30 cellular contexts compared by ENCODE assay signal in the genomic region with DNA sequence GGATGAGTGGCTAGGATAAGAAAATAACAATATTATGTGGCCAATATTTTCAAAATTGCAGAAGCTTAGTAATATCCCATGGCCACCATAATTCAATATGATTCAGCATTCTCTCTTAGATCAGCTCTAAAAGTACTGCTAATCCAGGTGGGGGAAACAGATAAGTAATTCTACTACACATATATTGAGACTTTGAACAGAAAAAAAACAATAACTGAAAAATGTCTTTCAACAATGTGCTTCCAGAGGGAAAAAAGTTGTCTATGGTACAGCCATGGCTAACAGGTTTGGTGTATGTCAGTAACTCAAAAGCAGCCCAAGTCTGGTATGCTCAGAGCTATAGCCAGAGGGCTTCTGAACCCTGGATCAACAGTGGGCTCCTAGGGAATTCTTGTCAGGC. TPM values are rescaled to one million over a fixed set of nuclear protein-coding genes. Genes with fewer than 3 reads are reported as not detected.
"Had no signal": no experiment of that assay in that cellular context is flagged by ENCODE, and none has a peak within 500 bp of the region (broad histone marks: within the 10 kb centered on the region; RNA-seq: fewer than 3 reads in every experiment).

No MANE protein-coding gene starts in this region.

- H3K4me1 ChIP-seq: left lung, lower lobe of right lung, parathyroid adenoma, right atrium auricular region, right lobe of liver, suprapubic skin, tibial artery, upper lobe of right lung had no signal

- H3K4me3 ChIP-seq: left lung, lower lobe of right lung, right atrium auricular region, right lobe of liver, smooth muscle cell, suprapubic skin, thoracic aorta, tibial artery, upper lobe of right lung had no signal

- H3K4me2 ChIP-seq: smooth muscle cell had no signal

- FAIRE-seq: islet of Langerhans, kidney, urothelium cell line had no signal

- H3K27me3 Mint-ChIP-seq: naive thymus-derived CD8-positive, alpha-beta T cell; progenitor cell of endocrine pancreas; stimulated activated memory B cell treated with anti-CD40 and anti-IgM and Interleukin-4, amounts not matched to agents 10 μg/mL and 1 μg/mL and 100 μg/mL, for 72 hours had no signal

- H3K79me2 ChIP-seq: parathyroid adenoma had no signal

- H3K9me3 Mint-ChIP-seq: immature natural killer cell; naive thymus-derived CD8-positive, alpha-beta T cell; nephron; neural crest cell; stimulated activated memory B cell treated with anti-CD40 and anti-IgM and Interleukin-4, amounts not matched to agents 10 μg/mL and 1 μg/mL and 100 μg/mL, for 72 hours had no signal

- H3K9me3 ChIP-seq: left lung, lower lobe of right lung, right atrium auricular region, right lobe of liver, suprapubic skin, thoracic aorta, tibial artery, upper lobe of right lung had no signal

- H3K9ac ChIP-seq: parathyroid adenoma had no signal

- ATAC-seq: left colon; left lung; lower lobe of right lung; naive thymus-derived CD8-positive, alpha-beta T cell; right lobe of liver; stimulated activated memory B cell treated with anti-CD40 and anti-IgM and Interleukin-4, amounts not matched to agents 10 μg/mL and 1 μg/mL and 100 μg/mL, for 72 hours; upper lobe of right lung had no signal

- H3K4me1 Mint-ChIP-seq: neural crest cell; stimulated activated memory B cell treated with anti-CD40 and anti-IgM and Interleukin-4, amounts not matched to agents 10 μg/mL and 1 μg/mL and 100 μg/mL, for 72 hours had no signal

- DNase-seq: hypothalamus; immature natural killer cell; kidney; left colon; left lung; lower lobe of right lung; mammary epithelial cell; mesenchymal stem cell; naive thymus-derived CD8-positive, alpha-beta T cell; nucleus accumbens; right lobe of liver; stimulated activated CD4-positive, alpha-beta T cell treated with anti-CD3 and anti-CD28 coated beads, Interleukin-1b, Interleukin-23, amount 100 ng/mL, for 48 hours; stimulated activated CD4-positive, alpha-beta T cell treated with anti-CD3 and anti-CD28 coated beads, Interleukin-2, amount 100 ng/mL, for 48 hours; stimulated activated CD4-positive, alpha-beta T cell treated with anti-CD3 and anti-CD28 coated beads, Interleukin-4, amount 100 ng/mL, for 4 hours; stimulated activated CD8-positive, alpha-beta memory T cell treated with anti-CD3 and anti-CD28 coated beads, Interleukin-4, amount 100 ng/mL, for 48 hours; stimulated activated naive CD4-positive, alpha-beta T cell treated with Interleukin-2 at 50 U/mL for 16 hours; tibial artery; trophoblast cell; upper lobe of right lung had no signal

- H3K27ac Mint-ChIP-seq: immature natural killer cell; nephron; progenitor cell of endocrine pancreas; stimulated activated memory B cell treated with anti-CD40 and anti-IgM and Interleukin-4, amounts not matched to agents 10 μg/mL and 1 μg/mL and 100 μg/mL, for 72 hours had no signal

- H3K4me3 Mint-ChIP-seq: immature natural killer cell; naive thymus-derived CD8-positive, alpha-beta T cell; nephron; neural crest cell; stimulated activated memory B cell treated with anti-CD40 and anti-IgM and Interleukin-4, amounts not matched to agents 10 μg/mL and 1 μg/mL and 100 μg/mL, for 72 hours had no signal

- H2AFZ ChIP-seq: parathyroid adenoma had no signal

- H3K27me3 ChIP-seq: left lung, right atrium auricular region, right lobe of liver, suprapubic skin, tibial artery, upper lobe of right lung had no signal

- H3K27ac ChIP-seq: left lung, lower lobe of right lung, parathyroid adenoma, right atrium auricular region, right lobe of liver, suprapubic skin, thoracic aorta, tibial artery, upper lobe of right lung had no signal

RNA-seq across cellular contexts. Expression of gene SNX22, which starts 53.7 kb away (rescaled TPM):
- total RNA-seq: smooth muscle cell had no signal
